15 cellular contexts compared by ENCODE assay signal in genomic region chr11:20125927-20126326, GRCh38. TPM values are rescaled to one million over a fixed set of nuclear protein-coding genes. Genes with fewer than 3 reads are reported as not detected.
DNase-seq lines count a peak whose midpoint lies in the region; ATAC-seq and TF ChIP-seq lines count a peak whose summit lies in the region.
"Had no signal": no experiment of that assay in that cellular context is flagged by ENCODE, and none has a peak within 500 bp of the region (broad histone marks: within the 10 kb centered on the region; RNA-seq: fewer than 3 reads in every experiment).

No MANE protein-coding gene starts in this region.

- H4K8ac ChIP-seq in mesenchymal stem cell (ENCODE audit: low read length) = no peak overlapping the region

- H3K4me1 Mint-ChIP-seq in endodermal cell = no peaks in the 10 kb centered on the region
- no peaks in the 10 kb centered on the region for H3K4me1 Mint-ChIP-seq in CD4-positive, alpha-beta T cell (ENCODE audit: low read depth)

- CTCF ChIA-PET in CD4-positive, alpha-beta T cell (lab: Charles Lee) = no interaction called here

- H3K79me1 ChIP-seq in mesenchymal stem cell (replicated peaks; ENCODE audit: low read length, poor library complexity, severe bottlenecking) = no peaks in the 10 kb centered on the region

- WGBS in endodermal cell (ENCODE audit: insufficient coverage in 1 of 2, insufficient read length in 1 of 2), 2 experiments = 89 to 90% methylated on average over 5 to 6 of the region's 6 CpGs
- 49% methylated on average over 6 of the region's 6 CpGs for WGBS in mesenchymal stem cell

- no peaks in the 10 kb centered on the region for H3K9me3 Mint-ChIP-seq in endodermal cell
- no peaks in the 10 kb centered on the region for H3K9me3 Mint-ChIP-seq in CD4-positive, alpha-beta T cell

- no peak overlapping the region for H3K4me3 Mint-ChIP-seq in endodermal cell
- no peak overlapping the region for H3K4me3 Mint-ChIP-seq in CD4-positive, alpha-beta T cell

- H3K36me3 ChIP-seq in endodermal cell (ENCODE audit: control insufficient read depth, insufficient read depth, low read length) (no peaks in the 10 kb centered on the region), mesenchymal stem cell (ENCODE audit: control insufficient read depth in 1 of 2, insufficient read depth in 2 of 2, low read depth in 1 of 2, low read length in 2 of 2) (peaks cover 0 to 14% of the 10 kb centered on the region in 2 experiments)

- no peak overlapping the region for H2BK120ac ChIP-seq in mesenchymal stem cell (ENCODE audit: low read depth, low read length)

- H2BK12ac ChIP-seq in mesenchymal stem cell (ENCODE audit: low read length in 2 of 2) = no peak overlapping the region

- TF ChIP-seq CTCF in endodermal cell (conservative IDR thresholded peaks at IDR 0.05) = no peak
- no peak for TF ChIP-seq CTCF in CD4-positive, alpha-beta T cell (IDR thresholded peaks at IDR 0.05)

- no peak overlapping the region for H3K9ac ChIP-seq in endodermal cell (ENCODE audit: extremely low read depth, low read length, poor library complexity, severe bottlenecking)
- H3K9ac ChIP-seq in mesenchymal stem cell (ENCODE audit: low read length) = no peak overlapping the region

- no peak overlapping the region for H3K18ac ChIP-seq in mesenchymal stem cell (ENCODE audit: low read depth in 1 of 2, low read length in 2 of 2)

- no peaks in the 10 kb centered on the region for H3K27me3 ChIP-seq in endodermal cell (ENCODE audit: control insufficient read depth, insufficient read depth, low read length, poor library complexity, severe bottlenecking)
- H3K27me3 ChIP-seq in mesenchymal stem cell (ENCODE audit: control insufficient read depth in 1 of 2, insufficient read depth in 1 of 2, low read length in 2 of 2) = no peaks in the 10 kb centered on the region
- no peaks in the 10 kb centered on the region for H3K27me3 ChIP-seq in CD4-positive, alpha-beta T cell (ENCODE audit: control insufficient read depth, insufficient read depth, low read length)

- no peak overlapping the region for H3K4ac ChIP-seq in mesenchymal stem cell (ENCODE audit: low read depth in 1 of 2, low read length in 2 of 2)

- POLR2A ChIA-PET in CD4-positive, alpha-beta T cell (lab: Charles Lee) = no interaction called here

- H3K9me3 ChIP-seq in endodermal cell (ENCODE audit: control insufficient read depth, low read length) (no peaks in the 10 kb centered on the region), mesenchymal stem cell (ENCODE audit: control insufficient read depth, low read length) (no peaks in the 10 kb centered on the region)
- no peaks in the 10 kb centered on the region for H3K9me3 ChIP-seq in CD4-positive, alpha-beta T cell (ENCODE audit: control insufficient read depth, low read length)
- H3K9me3 ChIP-seq: psoas muscle had no signal

- H2AK5ac ChIP-seq in mesenchymal stem cell (ENCODE audit: low read length, severe bottlenecking) = no peak overlapping the region

- no peak overlapping the region for H3K23ac ChIP-seq in mesenchymal stem cell (ENCODE audit: low read length in 2 of 2)

- H3K4me1 ChIP-seq in endodermal cell (ENCODE audit: control insufficient read depth, insufficient read depth, low read length) = no peaks in the 10 kb centered on the region
- H3K4me1 ChIP-seq in mesenchymal stem cell (ENCODE audit: control insufficient read depth, insufficient read depth, low read depth, low read length) = peaks cover 3% of the 10 kb centered on the region
- H3K4me1 ChIP-seq: psoas muscle had no signal

- intact Hi-C loops in CD4-positive, alpha-beta T cell (cut with DNase I, micrococcal nuclease) = loop anchor here (5.0 to 10.0 kb wide), 3 partner anchors 174 to 549 kb away; no protein-coding TSS in a partner anchor

- H2BK5ac ChIP-seq in mesenchymal stem cell (ENCODE audit: low read depth, low read length, poor library complexity, severe bottlenecking) = no peak overlapping the region

- H3K14ac ChIP-seq in mesenchymal stem cell (ENCODE audit: low read length in 2 of 2) = no peak overlapping the region

- H3K27ac Mint-ChIP-seq in endodermal cell = peak overlapping the region; percentile 19
- no peak overlapping the region for H3K27ac Mint-ChIP-seq in CD4-positive, alpha-beta T cell

- H3K4me3 ChIP-seq in endodermal cell (ENCODE audit: low read length) (no peak overlapping the region), mesenchymal stem cell (ENCODE audit: insufficient read depth in 1 of 2, low read depth in 1 of 2, low read length in 2 of 2) (no peak overlapping the region)
- H3K4me3 ChIP-seq: psoas muscle had no signal

- no peak overlapping the region for H2AFZ ChIP-seq in mesenchymal stem cell (ENCODE audit: low read depth, low read length)

- H3K27ac ChIP-seq in endodermal cell (ENCODE audit: low read depth, low read length) (no peak overlapping the region), mesenchymal stem cell (ENCODE audit: low read length, poor library complexity, severe bottlenecking) (no peak overlapping the region)
- no peak overlapping the region for H3K27ac ChIP-seq in CD4-positive, alpha-beta T cell (ENCODE audit: low read depth, low read length)
- H3K27ac ChIP-seq: C4-2B, psoas muscle had no signal

- no peak overlapping the region for H3K4me2 ChIP-seq in mesenchymal stem cell (ENCODE audit: low read length, poor library complexity, severe bottlenecking)

- no peak for ATAC-seq in GM18498 (IDR thresholded peaks at IDR 0.05; ENCODE audit: unreplicated experiment)
- ATAC-seq in CD4-positive, alpha-beta T cell (ENCODE audit: poor library complexity) = no peak
- ATAC-seq: psoas muscle had no signal

- no peaks in the 10 kb centered on the region for H3K36me3 Mint-ChIP-seq in endodermal cell (ENCODE audit: low read depth)
- H3K36me3 Mint-ChIP-seq in CD4-positive, alpha-beta T cell (ENCODE audit: low read depth) = no peaks in the 10 kb centered on the region

- no peak overlapping the region for H2BK15ac ChIP-seq in mesenchymal stem cell (ENCODE audit: low read depth, poor library complexity, severe bottlenecking)

- peak; percentile 81 for DNase-seq in EH (ENCODE audit: low read depth)
- DNase-seq in RKO (ENCODE audit: low spot score) = peak; percentile 51
- DNase-seq in endodermal cell = no peak
- DNase-seq in mesenchymal stem cell = peak; percentile 51
- DNase-seq in SW480 (ENCODE audit: low spot score) = no peak
- DNase-seq in CD4-positive, alpha-beta T cell = no peak
- DNase-seq in epidermal melanocyte (ENCODE audit: insufficient read length, low spot score) = no peak
- DNase-seq: activated CD4-positive, CD25-positive, alpha-beta regulatory T cell treated with anti-CD3 and anti-CD28 coated beads, Interleukin-2, amount 50 U/mL, for 72 hours; activated T-cell treated with anti-CD3 and anti-CD28 coated beads, Interleukin-2, amount 50 U/mL, for 1 hour; NCI-H774; psoas muscle; stimulated activated CD4-positive, alpha-beta T cell treated with anti-CD3 and anti-CD28 coated beads, Interleukin-1b, Interleukin-23, amount 100 ng/mL, for 48 hours had no signal

- H3K27me3 Mint-ChIP-seq in endodermal cell (ENCODE audit: insufficient read depth) = peaks cover 16% of the 10 kb centered on the region
- peaks cover 20% of the 10 kb centered on the region for H3K27me3 Mint-ChIP-seq in CD4-positive, alpha-beta T cell

- H4K91ac ChIP-seq in mesenchymal stem cell (ENCODE audit: low read length) = no peak overlapping the region

RNA-seq across cellular contexts. Expression of gene DBX1, which starts 34.3 kb away (rescaled TPM):
- total RNA-seq in endodermal cell = not detected
- 0.32 TPM for polyA plus RNA-seq in endodermal cell (2013, experiment 1 of 2)
- polyA plus RNA-seq in endodermal cell (2013, experiment 2 of 2) = 0.99 TPM
- polyA plus RNA-seq in mesenchymal stem cell (2013, experiment 1 of 2) = not detected
- polyA plus RNA-seq in mesenchymal stem cell (2013, experiment 2 of 2) = not detected
- under 1 TPM; 0.17 to 0.19 TPM for total RNA-seq in CD4-positive, alpha-beta T cell
- total RNA-seq: psoas muscle, SK-MEL-5 had no signal
- polyA plus RNA-seq: psoas muscle had no signal

Comparison
In these comparisons a context has a peak if more than half of its experiments do, and no peak if none do; other contexts are left out.
1. DNase-seq: peak in EH (single experiment), RKO (single experiment) and mesenchymal stem cell (single experiment); none in endodermal cell (single experiment), SW480 (single experiment), CD4-positive, alpha-beta T cell (0 of 10) and epidermal melanocyte (single experiment).